Comparison of ENCODE assay signal across 1 cellular context in the genomic region with DNA sequence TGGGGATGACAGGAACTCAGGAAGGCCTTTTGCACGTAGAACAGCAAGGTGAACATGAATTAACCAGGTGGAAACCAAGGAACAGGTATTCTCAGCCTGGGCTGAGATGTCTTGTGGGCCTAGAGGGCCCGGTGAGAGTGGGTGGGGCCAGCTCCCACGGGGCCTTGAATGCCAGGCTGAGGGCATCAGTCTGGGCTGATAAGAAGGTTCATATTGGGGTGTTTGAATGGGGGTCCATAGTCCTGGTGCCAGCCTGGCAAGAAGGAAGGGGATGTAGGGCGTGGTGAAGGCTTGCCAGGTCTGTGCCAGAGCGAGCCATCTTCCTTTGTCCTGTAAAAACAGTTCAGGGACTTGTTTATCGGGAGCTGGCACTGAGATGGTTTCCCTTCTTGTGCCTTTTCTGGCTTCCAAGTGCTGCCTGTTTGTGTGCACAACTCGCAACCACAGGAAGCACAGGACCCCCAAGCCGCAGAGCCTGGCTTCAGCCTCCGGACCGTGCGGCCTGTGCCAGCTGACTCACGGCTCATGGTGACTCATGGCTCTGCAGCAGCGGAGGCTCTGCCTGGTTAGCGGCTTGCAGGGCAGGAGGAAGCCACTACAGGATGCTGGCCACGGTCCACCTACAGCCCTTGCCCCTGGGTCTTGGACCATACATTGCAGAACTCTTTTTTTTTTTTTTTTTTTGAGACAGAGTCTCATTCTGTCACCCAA.
TF ChIP-seq lines count a peak whose summit lies in the region.

No MANE protein-coding gene starts in this region.

TF ChIP-seq in HepG2, 621 proteins besides CTCF, POLR2A, EP300 and RAD21 (continued from another document and continues in another):
- TF ChIP-seq, protein P1, sequence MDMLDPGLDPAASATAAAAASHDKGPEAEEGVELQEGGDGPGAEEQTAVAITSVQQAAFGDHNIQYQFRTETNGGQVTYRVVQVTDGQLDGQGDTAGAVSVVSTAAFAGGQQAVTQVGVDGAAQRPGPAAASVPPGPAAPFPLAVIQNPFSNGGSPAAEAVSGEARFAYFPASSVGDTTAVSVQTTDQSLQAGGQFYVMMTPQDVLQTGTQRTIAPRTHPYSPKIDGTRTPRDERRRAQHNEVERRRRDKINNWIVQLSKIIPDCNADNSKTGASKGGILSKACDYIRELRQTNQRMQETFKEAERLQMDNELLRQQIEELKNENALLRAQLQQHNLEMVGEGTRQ (IDR thresholded peaks at IDR 0.05; ENCODE audit: low read depth, low read length): no peak
- TF ChIP-seq, protein P1 (CRISPR knock-in tag; IDR thresholded peaks at IDR 0.05; ENCODE audit: borderline replicate concordance): no peak
- TF ChIP-seq RBM39 (IDR thresholded peaks at IDR 0.05; ENCODE audit: low read depth, low read length, poor library complexity, severe bottlenecking): no peak
- TF ChIP-seq ISX (CRISPR knock-in tag; conservative IDR thresholded peaks at IDR 0.05): no peak
- TF ChIP-seq, protein P2, sequence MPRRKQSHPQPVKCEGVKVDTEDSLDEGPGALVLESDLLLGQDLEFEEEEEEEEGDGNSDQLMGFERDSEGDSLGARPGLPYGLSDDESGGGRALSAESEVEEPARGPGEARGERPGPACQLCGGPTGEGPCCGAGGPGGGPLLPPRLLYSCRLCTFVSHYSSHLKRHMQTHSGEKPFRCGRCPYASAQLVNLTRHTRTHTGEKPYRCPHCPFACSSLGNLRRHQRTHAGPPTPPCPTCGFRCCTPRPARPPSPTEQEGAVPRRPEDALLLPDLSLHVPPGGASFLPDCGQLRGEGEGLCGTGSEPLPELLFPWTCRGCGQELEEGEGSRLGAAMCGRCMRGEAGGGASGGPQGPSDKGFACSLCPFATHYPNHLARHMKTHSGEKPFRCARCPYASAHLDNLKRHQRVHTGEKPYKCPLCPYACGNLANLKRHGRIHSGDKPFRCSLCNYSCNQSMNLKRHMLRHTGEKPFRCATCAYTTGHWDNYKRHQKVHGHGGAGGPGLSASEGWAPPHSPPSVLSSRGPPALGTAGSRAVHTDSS (CRISPR knock-in tag; conservative IDR thresholded peaks at IDR 0.05): no peak
- TF ChIP-seq ZNF788 (CRISPR knock-in tag; IDR thresholded peaks at IDR 0.05; ENCODE audit: borderline replicate concordance): no peak
- TF ChIP-seq ZNF383 (CRISPR knock-in tag; IDR thresholded peaks at IDR 0.05; ENCODE audit: borderline replicate concordance): no peak
- TF ChIP-seq SMC3 (IDR thresholded peaks at IDR 0.05; ENCODE audit: low read length): no peak
- no peak for TF ChIP-seq ZNF616 (CRISPR knock-in tag; IDR thresholded peaks at IDR 0.05; ENCODE audit: low read depth)
- TF ChIP-seq ZNF615 (CRISPR knock-in tag; IDR thresholded peaks at IDR 0.05; ENCODE audit: borderline replicate concordance): no peak
- TF ChIP-seq PHB2 (IDR thresholded peaks at IDR 0.05; ENCODE audit: partially characterized antibody): no peak
- no peak for TF ChIP-seq ZNF251 (CRISPR knock-in tag; IDR thresholded peaks at IDR 0.05)
- no peak for TF ChIP-seq SRSF9 (IDR thresholded peaks at IDR 0.05; ENCODE audit: borderline replicate concordance, insufficient read depth, low read depth, low read length, poor library complexity, severe bottlenecking)
- TF ChIP-seq, protein P3, sequence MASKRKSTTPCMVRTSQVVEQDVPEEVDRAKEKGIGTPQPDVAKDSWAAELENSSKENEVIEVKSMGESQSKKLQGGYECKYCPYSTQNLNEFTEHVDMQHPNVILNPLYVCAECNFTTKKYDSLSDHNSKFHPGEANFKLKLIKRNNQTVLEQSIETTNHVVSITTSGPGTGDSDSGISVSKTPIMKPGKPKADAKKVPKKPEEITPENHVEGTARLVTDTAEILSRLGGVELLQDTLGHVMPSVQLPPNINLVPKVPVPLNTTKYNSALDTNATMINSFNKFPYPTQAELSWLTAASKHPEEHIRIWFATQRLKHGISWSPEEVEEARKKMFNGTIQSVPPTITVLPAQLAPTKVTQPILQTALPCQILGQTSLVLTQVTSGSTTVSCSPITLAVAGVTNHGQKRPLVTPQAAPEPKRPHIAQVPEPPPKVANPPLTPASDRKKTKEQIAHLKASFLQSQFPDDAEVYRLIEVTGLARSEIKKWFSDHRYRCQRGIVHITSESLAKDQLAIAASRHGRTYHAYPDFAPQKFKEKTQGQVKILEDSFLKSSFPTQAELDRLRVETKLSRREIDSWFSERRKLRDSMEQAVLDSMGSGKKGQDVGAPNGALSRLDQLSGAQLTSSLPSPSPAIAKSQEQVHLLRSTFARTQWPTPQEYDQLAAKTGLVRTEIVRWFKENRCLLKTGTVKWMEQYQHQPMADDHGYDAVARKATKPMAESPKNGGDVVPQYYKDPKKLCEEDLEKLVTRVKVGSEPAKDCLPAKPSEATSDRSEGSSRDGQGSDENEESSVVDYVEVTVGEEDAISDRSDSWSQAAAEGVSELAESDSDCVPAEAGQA (IDR thresholded peaks at IDR 0.05; ENCODE audit: low read depth): no peak
- TF ChIP-seq, protein P3 (CRISPR knock-in tag; IDR thresholded peaks at IDR 0.05; ENCODE audit: borderline replicate concordance): no peak
- no peak for TF ChIP-seq MTF1 (CRISPR knock-in tag; IDR thresholded peaks at IDR 0.05)
- 0 out of 2 replicates have a peak, but pooled peaks have one; percentile 38 for TF ChIP-seq ZFY (CRISPR knock-in tag; IDR thresholded peaks at IDR 0.05)
- no peak for TF ChIP-seq ZNF749 (CRISPR knock-in tag; IDR thresholded peaks at IDR 0.05; ENCODE audit: borderline replicate concordance)
- TF ChIP-seq ZNF607 (CRISPR knock-in tag; IDR thresholded peaks at IDR 0.05; ENCODE audit: borderline replicate concordance): no peak
- TF ChIP-seq SOX5 (CRISPR knock-in tag; IDR thresholded peaks at IDR 0.05; ENCODE audit: borderline replicate concordance): no peak
- TF ChIP-seq MEF2D (CRISPR knock-in tag; IDR thresholded peaks at IDR 0.05): no peak
- TF ChIP-seq, protein P4, sequence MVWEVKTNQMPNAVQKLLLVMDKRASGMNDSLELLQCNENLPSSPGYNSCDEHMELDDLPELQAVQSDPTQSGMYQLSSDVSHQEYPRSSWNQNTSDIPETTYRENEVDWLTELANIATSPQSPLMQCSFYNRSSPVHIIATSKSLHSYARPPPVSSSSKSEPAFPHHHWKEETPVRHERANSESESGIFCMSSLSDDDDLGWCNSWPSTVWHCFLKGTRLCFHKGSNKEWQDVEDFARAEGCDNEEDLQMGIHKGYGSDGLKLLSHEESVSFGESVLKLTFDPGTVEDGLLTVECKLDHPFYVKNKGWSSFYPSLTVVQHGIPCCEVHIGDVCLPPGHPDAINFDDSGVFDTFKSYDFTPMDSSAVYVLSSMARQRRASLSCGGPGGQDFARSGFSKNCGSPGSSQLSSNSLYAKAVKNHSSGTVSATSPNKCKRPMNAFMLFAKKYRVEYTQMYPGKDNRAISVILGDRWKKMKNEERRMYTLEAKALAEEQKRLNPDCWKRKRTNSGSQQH (CRISPR knock-in tag; IDR thresholded peaks at IDR 0.05; ENCODE audit: low read depth): no peak
- TF ChIP-seq, protein P5, sequence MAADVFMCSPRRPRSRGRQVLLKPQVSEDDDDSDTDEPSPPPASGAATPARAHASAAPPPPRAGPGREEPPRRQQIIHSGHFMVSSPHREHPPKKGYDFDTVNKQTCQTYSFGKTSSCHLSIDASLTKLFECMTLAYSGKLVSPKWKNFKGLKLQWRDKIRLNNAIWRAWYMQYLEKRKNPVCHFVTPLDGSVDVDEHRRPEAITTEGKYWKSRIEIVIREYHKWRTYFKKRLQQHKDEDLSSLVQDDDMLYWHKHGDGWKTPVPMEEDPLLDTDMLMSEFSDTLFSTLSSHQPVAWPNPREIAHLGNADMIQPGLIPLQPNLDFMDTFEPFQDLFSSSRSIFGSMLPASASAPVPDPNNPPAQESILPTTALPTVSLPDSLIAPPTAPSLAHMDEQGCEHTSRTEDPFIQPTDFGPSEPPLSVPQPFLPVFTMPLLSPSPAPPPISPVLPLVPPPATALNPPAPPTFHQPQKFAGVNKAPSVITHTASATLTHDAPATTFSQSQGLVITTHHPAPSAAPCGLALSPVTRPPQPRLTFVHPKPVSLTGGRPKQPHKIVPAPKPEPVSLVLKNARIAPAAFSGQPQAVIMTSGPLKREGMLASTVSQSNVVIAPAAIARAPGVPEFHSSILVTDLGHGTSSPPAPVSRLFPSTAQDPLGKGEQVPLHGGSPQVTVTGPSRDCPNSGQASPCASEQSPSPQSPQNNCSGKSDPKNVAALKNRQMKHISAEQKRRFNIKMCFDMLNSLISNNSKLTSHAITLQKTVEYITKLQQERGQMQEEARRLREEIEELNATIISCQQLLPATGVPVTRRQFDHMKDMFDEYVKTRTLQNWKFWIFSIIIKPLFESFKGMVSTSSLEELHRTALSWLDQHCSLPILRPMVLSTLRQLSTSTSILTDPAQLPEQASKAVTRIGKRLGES (CRISPR knock-in tag; IDR thresholded peaks at IDR 0.05; ENCODE audit: borderline replicate concordance): no peak
- TF ChIP-seq, protein P6, sequence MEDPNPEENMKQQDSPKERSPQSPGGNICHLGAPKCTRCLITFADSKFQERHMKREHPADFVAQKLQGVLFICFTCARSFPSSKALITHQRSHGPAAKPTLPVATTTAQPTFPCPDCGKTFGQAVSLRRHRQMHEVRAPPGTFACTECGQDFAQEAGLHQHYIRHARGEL (CRISPR knock-in tag; IDR thresholded peaks at IDR 0.05): no peak
- TF ChIP-seq ZNF33B (CRISPR knock-in tag; IDR thresholded peaks at IDR 0.05): no peak
- TF ChIP-seq, protein P7, sequence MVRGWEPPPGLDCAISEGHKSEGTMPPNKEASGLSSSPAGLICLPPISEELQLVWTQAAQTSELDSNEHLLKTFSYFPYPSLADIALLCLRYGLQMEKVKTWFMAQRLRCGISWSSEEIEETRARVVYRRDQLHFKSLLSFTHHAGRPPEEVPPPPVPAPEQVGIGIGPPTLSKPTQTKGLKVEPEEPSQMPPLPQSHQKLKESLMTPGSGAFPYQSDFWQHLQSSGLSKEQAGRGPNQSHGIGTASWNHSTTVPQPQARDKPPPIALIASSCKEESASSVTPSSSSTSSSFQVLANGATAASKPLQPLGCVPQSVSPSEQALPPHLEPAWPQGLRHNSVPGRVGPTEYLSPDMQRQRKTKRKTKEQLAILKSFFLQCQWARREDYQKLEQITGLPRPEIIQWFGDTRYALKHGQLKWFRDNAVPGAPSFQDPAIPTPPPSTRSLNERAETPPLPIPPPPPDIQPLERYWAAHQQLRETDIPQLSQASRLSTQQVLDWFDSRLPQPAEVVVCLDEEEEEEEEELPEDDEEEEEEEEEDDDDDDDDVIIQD (CRISPR knock-in tag; IDR thresholded peaks at IDR 0.05; ENCODE audit: low read depth): no peak
- TF ChIP-seq RNF2 (conservative IDR thresholded peaks at IDR 0.05; ENCODE audit: low read depth): no peak
- TF ChIP-seq, protein P8, sequence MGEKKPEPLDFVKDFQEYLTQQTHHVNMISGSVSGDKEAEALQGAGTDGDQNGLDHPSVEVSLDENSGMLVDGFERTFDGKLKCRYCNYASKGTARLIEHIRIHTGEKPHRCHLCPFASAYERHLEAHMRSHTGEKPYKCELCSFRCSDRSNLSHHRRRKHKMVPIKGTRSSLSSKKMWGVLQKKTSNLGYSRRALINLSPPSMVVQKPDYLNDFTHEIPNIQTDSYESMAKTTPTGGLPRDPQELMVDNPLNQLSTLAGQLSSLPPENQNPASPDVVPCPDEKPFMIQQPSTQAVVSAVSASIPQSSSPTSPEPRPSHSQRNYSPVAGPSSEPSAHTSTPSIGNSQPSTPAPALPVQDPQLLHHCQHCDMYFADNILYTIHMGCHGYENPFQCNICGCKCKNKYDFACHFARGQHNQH (CRISPR knock-in tag; IDR thresholded peaks at IDR 0.05): peak; percentile 30; the same call in 1 of the 2 replicates
- TF ChIP-seq ZNF530 (CRISPR knock-in tag; IDR thresholded peaks at IDR 0.05; ENCODE audit: low read depth): no peak
- TF ChIP-seq, protein P9, sequence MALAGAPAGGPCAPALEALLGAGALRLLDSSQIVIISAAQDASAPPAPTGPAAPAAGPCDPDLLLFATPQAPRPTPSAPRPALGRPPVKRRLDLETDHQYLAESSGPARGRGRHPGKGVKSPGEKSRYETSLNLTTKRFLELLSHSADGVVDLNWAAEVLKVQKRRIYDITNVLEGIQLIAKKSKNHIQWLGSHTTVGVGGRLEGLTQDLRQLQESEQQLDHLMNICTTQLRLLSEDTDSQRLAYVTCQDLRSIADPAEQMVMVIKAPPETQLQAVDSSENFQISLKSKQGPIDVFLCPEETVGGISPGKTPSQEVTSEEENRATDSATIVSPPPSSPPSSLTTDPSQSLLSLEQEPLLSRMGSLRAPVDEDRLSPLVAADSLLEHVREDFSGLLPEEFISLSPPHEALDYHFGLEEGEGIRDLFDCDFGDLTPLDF (CRISPR knock-in tag; IDR thresholded peaks at IDR 0.05): no peak
- TF ChIP-seq SNAI1 (CRISPR knock-in tag; IDR thresholded peaks at IDR 0.05; ENCODE audit: borderline replicate concordance): no peak
- no peak for TF ChIP-seq FOXA1 (IDR thresholded peaks at IDR 0.05)
- TF ChIP-seq FOXA1 (CRISPR knock-in tag; IDR thresholded peaks at IDR 0.05): no peak
- TF ChIP-seq ZNF510 (CRISPR knock-in tag; IDR thresholded peaks at IDR 0.05; ENCODE audit: low read depth): no peak
